ENCODE assay signal across 27 cellular contexts in the genomic region with DNA sequence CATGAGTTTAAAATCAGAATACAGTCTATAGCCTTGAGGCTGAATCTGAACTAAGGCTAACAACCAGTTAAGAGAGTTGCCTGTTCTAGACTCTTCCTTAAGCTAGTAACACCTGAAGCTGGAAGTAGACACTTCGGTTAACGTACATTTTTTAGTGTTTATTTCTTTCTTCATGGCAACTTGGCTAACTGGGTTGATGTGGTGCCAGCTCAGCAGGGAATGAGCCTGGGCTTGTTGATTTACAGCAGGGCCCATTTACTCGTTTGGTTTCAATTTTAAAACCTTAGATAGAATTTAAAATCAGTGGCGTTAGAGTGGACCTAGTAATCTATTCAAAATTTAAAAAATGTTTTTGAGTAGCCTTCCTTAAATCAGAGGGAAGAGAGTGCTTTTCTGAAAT.
"Had no signal": no experiment of that assay in that cellular context is flagged by ENCODE, and none has a peak within 500 bp of the region (broad histone marks: within the 10 kb centered on the region; RNA-seq: fewer than 3 reads in every experiment).

No MANE protein-coding gene starts in this region.

- H3K36me3 ChIP-seq: neural progenitor cell, right atrium auricular region, tibial artery had no signal

- H3K4me1 ChIP-seq: neural progenitor cell, parathyroid adenoma, right atrium auricular region, testis, tibial artery had no signal

- H3K9me3 Mint-ChIP-seq: immature natural killer cell; neural progenitor cell; stimulated activated effector memory CD8-positive, alpha-beta T cell treated with anti-CD3 and anti-CD28 coated beads, Interleukin-12 subunit alpha, Interleukin-12 subunit beta, amount 100 ng/mL, for 72 hours; type B pancreatic cell had no signal

- H2AFZ ChIP-seq: neural progenitor cell, parathyroid adenoma had no signal

- H3K4me3 Mint-ChIP-seq: immature natural killer cell; naive thymus-derived CD4-positive, alpha-beta T cell; nephron; neural progenitor cell; stimulated activated effector memory CD8-positive, alpha-beta T cell treated with anti-CD3 and anti-CD28 coated beads, Interleukin-12 subunit alpha, Interleukin-12 subunit beta, amount 100 ng/mL, for 72 hours; type B pancreatic cell had no signal

- H3K9ac ChIP-seq: neural progenitor cell, parathyroid adenoma had no signal

- H3K9me3 ChIP-seq: right atrium auricular region, testis, tibial artery had no signal

- H3K27me3 Mint-ChIP-seq: type B pancreatic cell had no signal

- H3K79me2 ChIP-seq: parathyroid adenoma had no signal

- H3K36me3 Mint-ChIP-seq: immature natural killer cell; naive thymus-derived CD4-positive, alpha-beta T cell; neural progenitor cell; stimulated activated effector memory CD8-positive, alpha-beta T cell treated with anti-CD3 and anti-CD28 coated beads, Interleukin-12 subunit alpha, Interleukin-12 subunit beta, amount 100 ng/mL, for 72 hours; type B pancreatic cell had no signal

- H3K27ac Mint-ChIP-seq: immature natural killer cell; naive thymus-derived CD4-positive, alpha-beta T cell; nephron; neural progenitor cell; progenitor cell of endocrine pancreas; stimulated activated effector memory CD8-positive, alpha-beta T cell treated with anti-CD3 and anti-CD28 coated beads, Interleukin-12 subunit alpha, Interleukin-12 subunit beta, amount 100 ng/mL, for 72 hours; type B pancreatic cell had no signal

- H3K4me1 Mint-ChIP-seq: immature natural killer cell; naive thymus-derived CD4-positive, alpha-beta T cell; nephron; neural progenitor cell; stimulated activated effector memory CD8-positive, alpha-beta T cell treated with anti-CD3 and anti-CD28 coated beads, Interleukin-12 subunit alpha, Interleukin-12 subunit beta, amount 100 ng/mL, for 72 hours had no signal

- H3K4me3 ChIP-seq: coronary artery, neural progenitor cell, right atrium auricular region, smooth muscle cell, testis, tibial artery had no signal

- H3K27me3 ChIP-seq: neural progenitor cell, right atrium auricular region, testis, tibial artery had no signal

- FAIRE-seq: endometrium, frontal cortex had no signal

- H3K4me2 ChIP-seq: neural progenitor cell, smooth muscle cell had no signal

- DNase-seq: dermis blood vessel endothelial cell; effector memory CD4-positive, alpha-beta T cell; hypothalamus; immature natural killer cell; islet precursor cell; left ventricle myocardium superior; mesendoderm; midbrain; naive thymus-derived CD4-positive, alpha-beta T cell; stimulated activated CD4-positive, alpha-beta T cell treated with anti-CD3 and anti-CD28 coated beads, Interleukin-2, amount 100 ng/mL, for 24 hours; stimulated activated CD4-positive, alpha-beta T cell treated with anti-CD3 and anti-CD28 coated beads, Interleukin-4, amount 100 ng/mL, for 24 hours; stimulated activated naive CD8-positive, alpha-beta T cell treated with anti-CD3 and anti-CD28 coated beads, Interleukin-15, Interleukin-2, amounts not matched to agents 100 U/mL and 50 U/mL, for 24 hours; substantia nigra; testis; tibial artery had no signal

- ATAC-seq: left ventricle myocardium superior; naive thymus-derived CD4-positive, alpha-beta T cell; sciatic nerve; stimulated activated effector memory CD8-positive, alpha-beta T cell treated with anti-CD3 and anti-CD28 coated beads, Interleukin-12 subunit alpha, Interleukin-12 subunit beta, amount 100 ng/mL, for 72 hours; stimulated activated naive CD8-positive, alpha-beta T cell treated with anti-CD3 and anti-CD28 coated beads, Interleukin-15, Interleukin-2, amounts not matched to agents 100 U/mL and 50 U/mL, for 24 hours had no signal

- H3K27ac ChIP-seq: coronary artery, neural progenitor cell, parathyroid adenoma, right atrium auricular region, testis, tibial artery had no signal
